13 cellular contexts compared by ENCODE assay signal in the genomic region with DNA sequence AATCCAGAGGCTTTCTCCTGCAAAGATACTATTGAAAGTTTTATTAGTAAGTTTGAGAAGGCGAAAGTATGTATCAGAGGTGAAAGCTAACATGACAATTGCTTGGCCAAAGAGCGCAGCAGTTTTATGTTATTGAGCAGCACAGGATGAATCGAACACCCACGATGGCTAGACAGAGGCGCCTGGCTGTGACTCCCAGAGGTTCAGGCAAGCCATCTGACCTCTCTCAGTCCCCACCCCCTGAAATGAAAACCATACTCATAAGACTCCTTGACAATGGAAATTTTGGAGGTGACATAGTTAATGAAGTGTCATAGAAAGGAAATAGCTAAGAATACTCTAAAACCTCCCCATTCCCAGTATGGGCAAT.
DNase-seq lines count a peak whose midpoint lies in the region; ATAC-seq, FAIRE-seq and TF ChIP-seq lines count a peak whose summit lies in the region.
"Had no signal": no experiment of that assay in that cellular context is flagged by ENCODE, and none has a peak within 500 bp of the region (broad histone marks: within the 10 kb centered on the region; RNA-seq: fewer than 3 reads in every experiment).

No MANE protein-coding gene starts in this region.

- peaks cover 7 to 13% (median 12%) of the 10 kb centered on the region in 3 donors for H3K4me1 Mint-ChIP-seq in T-cell

- H3K4me3 ChIP-seq in iPS-15b (ENCODE audit: low read depth, low read length) (peak overlapping the region; percentile 55), skeletal muscle tissue (ENCODE audit: low read length in 3 of 3) (no peak overlapping the region)
- H3K4me3 ChIP-seq: SK-N-MC had no signal

- no peaks in the 10 kb centered on the region for H3K36me3 Mint-ChIP-seq in T-cell

- no peak overlapping the region for H3K27ac Mint-ChIP-seq in T-cell

- CTCF ChIA-PET in T-cell (lab: Charles Lee): no interaction called here

- FAIRE-seq in H54 (lab: Jason Lieb, UNC): no peak

- POLR2A ChIA-PET in T-cell (lab: Charles Lee): no interaction called here

- H3K9ac ChIP-seq in iPS-15b (ENCODE audit: low read depth, low read length) (no peak overlapping the region), skeletal muscle tissue (ENCODE audit: low read depth in 1 of 3, low read length in 3 of 3) (no peak overlapping the region)

- DNase-seq in NCI-H82 (lab: John Stamatoyannopoulos, UW): peak; percentile 41
- no peak for DNase-seq in NCI-H82 treated with DMSO at 0.1 percent for 48 hours (lab: John Stamatoyannopoulos, UW; ENCODE audit: unreplicated experiment)
- no peak for DNase-seq in T-cell
- DNase-seq in NCI-H2171 (lab: John Stamatoyannopoulos, UW): no peak
- no peak for DNase-seq in NCI-H524 (lab: John Stamatoyannopoulos, UW)
- DNase-seq in H54 (ENCODE audit: insufficient read length, low spot score): no peak
- DNase-seq: activated CD4-positive, alpha-beta T cell treated with anti-CD3 and anti-CD28 coated beads, Interleukin-2, amount 50 U/mL, for 1 hour; DMS153; NCI-H345 had no signal

- no peaks in the 10 kb centered on the region for H3K9me3 Mint-ChIP-seq in T-cell

- H3K36me3 ChIP-seq in iPS-15b (ENCODE audit: control insufficient read depth, insufficient read depth, low read length) (no peaks in the 10 kb centered on the region), skeletal muscle tissue (ENCODE audit: control insufficient read depth in 3 of 3, insufficient read depth in 3 of 3, low read length in 3 of 3) (no peaks in the 10 kb centered on the region)

- H3K27me3 ChIP-seq in iPS-15b (ENCODE audit: control insufficient read depth, insufficient read depth, low read length) (peaks cover 14% of the 10 kb centered on the region), skeletal muscle tissue (ENCODE audit: control insufficient read depth in 3 of 3, insufficient read depth in 3 of 3, low read length in 3 of 3) (no peaks in the 10 kb centered on the region)

- TF ChIP-seq POLR2A in H54 (IDR thresholded peaks at IDR 0.05; ENCODE audit: low read depth, low read length): no peak

- ATAC-seq in T-cell (replicated peaks in 1 of 4): no peak

- peak overlapping the region; percentile 9 to 76 (median 47) for H3K4me3 Mint-ChIP-seq in T-cell

- peak overlapping the region; percentile 62 for H3K27ac ChIP-seq in skeletal muscle tissue (ENCODE audit: low read depth, low read length)
- H3K27ac ChIP-seq: 22Rv1, SK-N-MC had no signal

- H3K27me3 Mint-ChIP-seq in T-cell: peaks cover 23 to 60% of the 10 kb centered on the region in 2 donors

- H3K9me3 ChIP-seq in iPS-15b (ENCODE audit: control insufficient read depth, insufficient read depth, low read length) (no peaks in the 10 kb centered on the region), skeletal muscle tissue (ENCODE audit: control insufficient read depth in 3 of 3, low read length in 3 of 3) (no peaks in the 10 kb centered on the region)

- H3K4me1 ChIP-seq in iPS-15b (ENCODE audit: control insufficient read depth, insufficient read depth, low read length) (peaks cover 11% of the 10 kb centered on the region), skeletal muscle tissue (ENCODE audit: control insufficient read depth in 3 of 3, insufficient read depth in 3 of 3, low read length in 3 of 3) (peaks cover 29 to 44% (median 30%) of the 10 kb centered on the region in 3 donors)
